14 cellular contexts compared by ENCODE assay signal in genomic region chr18:79852561-79853302, GRCh38. TPM values are rescaled to one million over a fixed set of nuclear protein-coding genes. Genes with fewer than 3 reads are reported as not detected.
"Had no signal": no experiment of that assay in that cellular context is flagged by ENCODE, and none has a peak within 500 bp of the region (broad histone marks: within the 10 kb centered on the region; RNA-seq: fewer than 3 reads in every experiment).

No MANE protein-coding gene starts in this region.

- H3K36me3 Mint-ChIP-seq: activated naive CD8-positive, alpha-beta T cell treated with anti-CD3 and anti-CD28 coated beads for 36 hours had no signal

- H3K4me3 Mint-ChIP-seq: activated naive CD8-positive, alpha-beta T cell treated with anti-CD3 and anti-CD28 coated beads for 36 hours had no signal

- H3K27ac Mint-ChIP-seq: activated naive CD8-positive, alpha-beta T cell treated with anti-CD3 and anti-CD28 coated beads for 36 hours had no signal

- H3K9me3 ChIP-seq: heart right ventricle, tibial artery had no signal

- H3K4me3 ChIP-seq: heart right ventricle, skin epidermis, tibial artery had no signal

- ATAC-seq: left ventricle myocardium superior had no signal

- DNase-seq: activated gamma-delta T cell; activated naive CD8-positive, alpha-beta T cell treated with anti-CD3 and anti-CD28 coated beads for 36 hours; activated T-cell treated with anti-CD3 and anti-CD28 coated beads, Interleukin-2, amount 50 U/mL, for 1 hour; anterior cingulate cortex; heart right ventricle; left ventricle myocardium superior; mesendoderm; T-helper 1 cell had no signal

- H3K27ac ChIP-seq: heart right ventricle, parathyroid adenoma, skin epidermis, tibial artery, VCaP had no signal

- H3K4me1 ChIP-seq: parathyroid adenoma had no signal

- H3K9me3 Mint-ChIP-seq: activated naive CD8-positive, alpha-beta T cell treated with anti-CD3 and anti-CD28 coated beads for 36 hours had no signal

- H3K36me3 ChIP-seq: heart right ventricle, tibial artery had no signal

RNA-seq across cellular contexts. Expression of gene KCNG2, which starts 55.0 kb away (rescaled TPM):
- total RNA-seq: activated naive CD8-positive, alpha-beta T cell treated with anti-CD3 and anti-CD28 coated beads for 36 hours; bronchial epithelial cell; endothelial cell of umbilical vein; left ventricle myocardium superior had no signal
